Comparison of ENCODE assay signal across 8 cellular contexts in the genomic region with DNA sequence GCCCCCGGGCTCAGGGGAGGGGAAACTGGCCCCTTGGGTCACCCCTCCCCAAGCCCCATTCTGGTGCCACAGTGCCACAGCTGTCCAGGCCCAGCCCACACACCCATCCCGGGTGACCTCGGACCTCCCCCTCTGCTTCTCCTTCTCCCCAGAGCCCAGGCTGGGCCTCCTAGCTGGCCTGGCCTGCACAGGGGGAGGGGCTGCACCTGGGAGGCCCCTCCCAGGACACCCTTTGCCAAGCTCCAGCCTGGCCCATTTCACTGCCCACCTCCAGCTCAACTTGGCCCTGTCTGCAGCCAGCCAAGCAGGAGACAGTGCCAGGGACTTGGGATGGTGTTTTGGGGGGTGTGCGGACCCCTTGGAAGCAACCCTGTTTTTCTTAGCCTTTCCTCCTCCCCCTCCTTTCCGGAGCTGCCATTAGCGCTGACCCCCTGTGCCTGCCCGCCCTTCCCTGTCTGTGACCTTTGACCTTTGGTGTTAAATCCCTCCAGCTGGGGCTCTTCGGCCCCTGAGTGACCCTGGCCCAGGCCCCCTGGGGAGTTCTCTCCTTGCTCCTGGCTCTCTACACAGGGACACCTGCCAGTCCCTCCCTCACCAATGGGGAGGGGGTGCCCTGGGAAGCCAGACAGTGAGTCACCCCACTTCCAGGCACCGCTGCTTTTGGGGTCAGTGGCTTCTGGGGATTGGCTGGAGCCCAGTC. TPM values are rescaled to one million over a fixed set of nuclear protein-coding genes. Genes with fewer than 3 reads are reported as not detected.
DNase-seq lines count a peak whose midpoint lies in the region; ATAC-seq, FAIRE-seq and TF ChIP-seq lines count a peak whose summit lies in the region.

No MANE protein-coding gene starts in this region.

- 0 out of 2 replicates have a peak, but pooled peaks cover 3% of the 10 kb centered on the region for H4K20me1 ChIP-seq in HepG2 (ENCODE audit: insufficient read depth, low read length)

- TF ChIP-seq EP300 in HepG2 (IDR thresholded peaks at IDR 0.05; ENCODE audit: low read depth in 2 of 2, low read length in 2 of 2), result no peak
- no peak for TF ChIP-seq EP300 in HepG2 (CRISPR knock-in tag; IDR thresholded peaks at IDR 0.05; ENCODE audit: borderline replicate concordance)
- TF ChIP-seq EP300 in tibial nerve (IDR thresholded peaks at IDR 0.05), result no peak

- peaks cover 51% of the 10 kb centered on the region for H3K4me1 Mint-ChIP-seq in brain
- peaks cover 12% of the 10 kb centered on the region for H3K4me1 Mint-ChIP-seq in activated CD4-positive, alpha-beta memory T cell treated with anti-CD3 and anti-CD28 coated beads for 36 hours (ENCODE audit: low read depth)

- H3K4me2 ChIP-seq in HepG2 (ENCODE audit: low read depth, low read length), result peak overlapping the region; percentile 71

- POLR2A ChIA-PET in HepG2 (lab: Yijun Ruan, JAX), result interaction anchor here (0.8 to 2.6 kb wide), 7 partner anchors 10 to 64 kb away, joined by 3 to 12 read pairs (median 3); a partner anchor contains a TSS
- POLR2A ChIA-PET in activated CD4-positive, alpha-beta memory T cell treated with anti-CD3 and anti-CD28 coated beads for 36 hours (lab: Charles Lee), result no interaction called here

- no TSS peak for BruUV-seq in HepG2 (replicated peaks; lab: Mats Ljungman, UMichigan)

- TF ChIP-seq POLR2A in HepG2 (IDR thresholded peaks at IDR 0.05; ENCODE audit: insufficient read depth in 1 of 2, low read depth in 2 of 2, low read length in 2 of 2), result no peak
- TF ChIP-seq POLR2A in tibial nerve (IDR thresholded peaks at IDR 0.05), result no peak

- CTCF ChIA-PET in HepG2 (lab: Yijun Ruan, JAX; ENCODE audit: low intra/inter-chr PET ratio, low total read pairs), result no interaction called here
- CTCF ChIA-PET in activated CD4-positive, alpha-beta memory T cell treated with anti-CD3 and anti-CD28 coated beads for 36 hours (lab: Charles Lee), result interaction anchor here (1.1 to 1.3 kb wide), 2 partner anchors 10 kb away, joined by 4 to 5 read pairs; no protein-coding TSS in a partner anchor

- TF ChIP-seq CTCF in brain (conservative IDR thresholded peaks at IDR 0.05) (no peak), HepG2 (CRISPR knock-in tag; IDR thresholded peaks at IDR 0.05) (no peak), tibial nerve (IDR thresholded peaks at IDR 0.05) (no peak), GM13977 (IDR thresholded peaks at IDR 0.05; ENCODE audit: extremely low read depth, insufficient read depth, missing control alignments) (no peak)

- peaks cover 3% of the 10 kb centered on the region for H3K27me3 Mint-ChIP-seq in brain
- H3K27me3 Mint-ChIP-seq in activated CD4-positive, alpha-beta memory T cell treated with anti-CD3 and anti-CD28 coated beads for 36 hours, result peaks cover 13% of the 10 kb centered on the region

- DNase-seq in NCI-H146 (lab: John Stamatoyannopoulos, UW), result peak; percentile 28
- no peak for DNase-seq in NCI-H146 treated with DMSO at 0.1 percent for 48 hours (lab: John Stamatoyannopoulos, UW; ENCODE audit: unreplicated experiment)
- DNase-seq in HepG2 (ENCODE audit: low spot score), result no peak
- DNase-seq in tibial nerve (ENCODE audit: low spot score in 2 of 2), result no peak
- no peak for DNase-seq in activated CD4-positive, alpha-beta memory T cell treated with anti-CD3 and anti-CD28 coated beads for 36 hours
- DNase-seq in GM13977 (ENCODE audit: low spot score), result no peak

- H3K27me3 ChIP-seq in HepG2 (ENCODE audit: control insufficient read depth in 1 of 2, insufficient read depth in 2 of 2, low read length in 2 of 2) (peaks cover 3 to 53% of the 10 kb centered on the region in 2 experiments; a peak in 4 of 5 replicates), tibial nerve (no peaks in the 10 kb centered on the region)

- H3K9ac ChIP-seq in HepG2 (ENCODE audit: insufficient read depth, low read depth, low read length), result no peak overlapping the region

- H3K79me2 ChIP-seq in HepG2 (ENCODE audit: insufficient read depth, low read length), result no peaks in the 10 kb centered on the region

- TF ChIP-seq RAD21 in HepG2 (CRISPR knock-in tag; IDR thresholded peaks at IDR 0.05), result no peak

- in situ Hi-C loops in HepG2 (cut with HindIII; ENCODE audit: extremely low pct_ligation_motif_present, low pct_unique_long_range_greater_than_20kb), result no loop called here
- in situ Hi-C loops in GM13977 (cut with MboI; ENCODE audit: low pct_unique_long_range_greater_than_20kb, low sequenced_read_pairs, unreplicated experiment), result no loop called here

- 13% methylated on average over 8 of the region's 9 CpGs for WGBS in HepG2 (ENCODE audit: low lambda C conversion rate)
- WGBS in tibial nerve, 2 donors, result 14 to 24% methylated on average over 7 to 8 of the region's 9 CpGs

- no peaks in the 10 kb centered on the region for H3K9me3 Mint-ChIP-seq in brain
- H3K9me3 Mint-ChIP-seq in activated CD4-positive, alpha-beta memory T cell treated with anti-CD3 and anti-CD28 coated beads for 36 hours, result no peaks in the 10 kb centered on the region

- ATAC-seq in HepG2, result peak; percentile 1; the same call in 2 of the 3 replicates
- ATAC-seq in activated CD4-positive, CD25-positive, alpha-beta regulatory T cell treated with anti-CD3 and anti-CD28 coated beads, Interleukin-2, amount 50 U/mL, for 24 hours, result no peak

- H3K27ac ChIP-seq in HepG2 (ENCODE audit: extremely low read length, insufficient read depth, low read length) (no peak overlapping the region), tibial nerve (peak overlapping the region; percentile 83 to 96 (median 92))

- peak overlapping the region; percentile 70 to 95 (median 86) for H3K27ac Mint-ChIP-seq in brain
- H3K27ac Mint-ChIP-seq in activated CD4-positive, alpha-beta memory T cell treated with anti-CD3 and anti-CD28 coated beads for 36 hours, result no peak overlapping the region

- intact Hi-C loops in HepG2 (cut with micrococcal nuclease; ENCODE audit: unreplicated experiment), result no loop called here
- intact Hi-C loops in activated CD4-positive, alpha-beta memory T cell treated with anti-CD3 and anti-CD28 coated beads for 36 hours (cut with micrococcal nuclease), result no loop called here

- peak overlapping the region in 1 of 3 experiments; percentile 69; a peak in 2 of 6 replicates for H3K4me3 ChIP-seq in HepG2 (replicated peaks in 1 of 3; ENCODE audit: insufficient read depth in 1 of 3, low read depth in 2 of 3, low read length in 3 of 3)
- H3K4me3 ChIP-seq in tibial nerve, result peak overlapping the region; percentile 48 to 68 (median 58)

- no peak for FAIRE-seq in HepG2 (lab: Jason Lieb, UNC)

- no peaks in the 10 kb centered on the region for H3K36me3 ChIP-seq in HepG2 (replicated peaks in 1 of 2; ENCODE audit: control insufficient read depth in 1 of 2, insufficient read depth in 2 of 2, low read length in 2 of 2)
- H3K36me3 ChIP-seq in tibial nerve, result no peaks in the 10 kb centered on the region

- peak overlapping the region; percentile 83 to 91 (median 85) for H3K4me3 Mint-ChIP-seq in brain
- no peak overlapping the region for H3K4me3 Mint-ChIP-seq in activated CD4-positive, alpha-beta memory T cell treated with anti-CD3 and anti-CD28 coated beads for 36 hours

- H3K36me3 Mint-ChIP-seq in brain, result no peaks in the 10 kb centered on the region
- no peaks in the 10 kb centered on the region for H3K36me3 Mint-ChIP-seq in activated CD4-positive, alpha-beta memory T cell treated with anti-CD3 and anti-CD28 coated beads for 36 hours

- H3K9me3 ChIP-seq in HepG2 (ENCODE audit: low read length), result no peaks in the 10 kb centered on the region
- H3K9me3 ChIP-seq in tibial nerve, result no peaks in the 10 kb centered on the region

- no peak overlapping the region for H2AFZ ChIP-seq in HepG2 (ENCODE audit: low read length)

- H3K4me1 ChIP-seq in HepG2 (ENCODE audit: insufficient read depth, low read length) (peaks cover 83% of the 10 kb centered on the region), tibial nerve (peaks cover 3 to 78% (median 47%) of the 10 kb centered on the region in 4 donors)

RNA-seq across cellular contexts. Expression of a gene that starts 1.8 kb away (rescaled TPM):
- polyA plus RNA-seq in brain (ENCODE audit: insufficient read depth, low read depth, low replicate concordance) (17.2 TPM), HepG2 (2011; rRNA removed) (0.28 and 0.39 TPM in 2 replicates)
- total RNA-seq in HepG2 (2016; rRNA removed; fragmentation: Illumina TruSeq; extraction: Trizol) (0.24 and 0.29 TPM in 2 replicates), tibial nerve (10 to 100 TPM in 3 of 4 donors, 1 to 10 TPM in 1; 9.0 to 11.1 (median 10.8) TPM)
- 1.0 and 1.1 TPM in 2 replicates for total RNA-seq in HepG2 (2016; cell fraction: cytosol; rRNA removed; fragmentation: Illumina TruSeq; extraction: Trizol; ENCODE audit: low read depth)
- 0.18 and 0.30 TPM in 2 replicates for total RNA-seq in HepG2 (2016; cell fraction: insoluble cytoplasmic fraction; rRNA removed; fragmentation: Illumina TruSeq; extraction: Trizol)
- 0.59 and 0.65 TPM in 2 replicates for total RNA-seq in HepG2 (2016; cell fraction: membrane; rRNA removed; fragmentation: Illumina TruSeq; extraction: Trizol)
- 0.34 and 0.63 TPM in 2 replicates for total RNA-seq in HepG2 (2016; cell fraction: nucleus; rRNA removed; fragmentation: Illumina TruSeq; extraction: Trizol)
- 0.17 and 0.18 TPM in 2 replicates for polyA plus RNA-seq in HepG2 (2011; cell fraction: cytosol; rRNA removed)
- 1.1 and 1.3 TPM in 2 replicates for polyA plus RNA-seq in HepG2 (2011; cell fraction: nucleus; rRNA removed)
- polyA plus RNA-seq in HepG2 (2012), result 0.91 and 2.0 TPM in 2 replicates
- polyA plus RNA-seq in HepG2 (2016; cell fraction: cytosol; fragmentation: Illumina TruSeq; extraction: Trizol; ENCODE audit: low read depth), result 0.27 and 0.43 TPM in 2 replicates
- 0.70 and 0.86 TPM in 2 replicates for polyA plus RNA-seq in HepG2 (2016; cell fraction: insoluble cytoplasmic fraction; fragmentation: Illumina TruSeq; extraction: Trizol; ENCODE audit: low read depth)
- polyA plus RNA-seq in HepG2 (2016; cell fraction: membrane; fragmentation: Illumina TruSeq; extraction: Trizol; ENCODE audit: low read depth), result 1.3 and 1.4 TPM in 2 replicates
- polyA plus RNA-seq in HepG2 (2016; cell fraction: nucleus; fragmentation: Illumina TruSeq; extraction: Trizol; ENCODE audit: insufficient read depth, low read depth), result 1.6 and 1.8 TPM in 2 replicates
- 0.44 and 3.2 TPM in 2 replicates for polyA minus RNA-seq in HepG2 (2011; rRNA and poly(A)+ RNA removed; ENCODE audit: low replicate concordance)
- 0.18 and 0.99 TPM in 2 replicates for polyA minus RNA-seq in HepG2 (2011; cell fraction: cytosol; rRNA and poly(A)+ RNA removed)
- polyA minus RNA-seq in HepG2 (2011; cell fraction: nucleus; rRNA and poly(A)+ RNA removed), result 0.25 and 0.52 TPM in 2 replicates
- total RNA-seq in activated CD4-positive, alpha-beta memory T cell treated with anti-CD3 and anti-CD28 coated beads for 36 hours, result under 1 TPM; 0.52 to 0.68 TPM

RNA-seq across cellular contexts. Expression of a gene that starts 33.5 kb away (rescaled TPM):
- polyA plus RNA-seq in brain (ENCODE audit: insufficient read depth, low read depth, low replicate concordance) (64.4 TPM), HepG2 (2011; rRNA removed) (51.5 and 64.5 TPM in 2 replicates)
- total RNA-seq in HepG2 (2016; rRNA removed; fragmentation: Illumina TruSeq; extraction: Trizol) (39.5 and 51.8 TPM in 2 replicates), tibial nerve (10 to 100 TPM; 45.1 to 95.1 (median 60.7) TPM)
- total RNA-seq in HepG2 (2016; cell fraction: cytosol; rRNA removed; fragmentation: Illumina TruSeq; extraction: Trizol; ENCODE audit: low read depth), result 62.7 and 78.9 TPM in 2 replicates
- 44.0 and 55.1 TPM in 2 replicates for total RNA-seq in HepG2 (2016; cell fraction: insoluble cytoplasmic fraction; rRNA removed; fragmentation: Illumina TruSeq; extraction: Trizol)
- 48.0 and 59.1 TPM in 2 replicates for total RNA-seq in HepG2 (2016; cell fraction: membrane; rRNA removed; fragmentation: Illumina TruSeq; extraction: Trizol)
- 21.8 and 30.9 TPM in 2 replicates for total RNA-seq in HepG2 (2016; cell fraction: nucleus; rRNA removed; fragmentation: Illumina TruSeq; extraction: Trizol)
- polyA plus RNA-seq in HepG2 (2011; cell fraction: cytosol; rRNA removed), result 79.1 and 106 TPM in 2 replicates
- polyA plus RNA-seq in HepG2 (2011; cell fraction: nucleus; rRNA removed), result 59.7 and 63.8 TPM in 2 replicates
- 28.9 and 43.2 TPM in 2 replicates for polyA plus RNA-seq in HepG2 (2012)
- polyA plus RNA-seq in HepG2 (2016; cell fraction: cytosol; fragmentation: Illumina TruSeq; extraction: Trizol; ENCODE audit: low read depth), result 51.5 and 69.1 TPM in 2 replicates
- 31.2 and 31.7 TPM in 2 replicates for polyA plus RNA-seq in HepG2 (2016; cell fraction: insoluble cytoplasmic fraction; fragmentation: Illumina TruSeq; extraction: Trizol; ENCODE audit: low read depth)
- 35.5 and 47.0 TPM in 2 replicates for polyA plus RNA-seq in HepG2 (2016; cell fraction: membrane; fragmentation: Illumina TruSeq; extraction: Trizol; ENCODE audit: low read depth)
- 70.3 and 85.7 TPM in 2 replicates for polyA plus RNA-seq in HepG2 (2016; cell fraction: nucleus; fragmentation: Illumina TruSeq; extraction: Trizol; ENCODE audit: insufficient read depth, low read depth)
- polyA minus RNA-seq in HepG2 (2011; rRNA and poly(A)+ RNA removed; ENCODE audit: low replicate concordance), result 22.9 and 24.5 TPM in 2 replicates
- 13.2 and 17.4 TPM in 2 replicates for polyA minus RNA-seq in HepG2 (2011; cell fraction: cytosol; rRNA and poly(A)+ RNA removed)
- 12.3 and 12.9 TPM in 2 replicates for polyA minus RNA-seq in HepG2 (2011; cell fraction: nucleus; rRNA and poly(A)+ RNA removed)
- total RNA-seq in activated CD4-positive, alpha-beta memory T cell treated with anti-CD3 and anti-CD28 coated beads for 36 hours, result 10 to 100 TPM; 52.8 to 63.4 TPM

RNA-seq across cellular contexts. Expression of a gene that starts 44.8 kb away (rescaled TPM):
- polyA plus RNA-seq in brain (ENCODE audit: insufficient read depth, low read depth, low replicate concordance), result 12.2 TPM
- 10.4 and 12.2 TPM in 2 replicates for total RNA-seq in HepG2 (2016; rRNA removed; fragmentation: Illumina TruSeq; extraction: Trizol)
- total RNA-seq in HepG2 (2016; cell fraction: cytosol; rRNA removed; fragmentation: Illumina TruSeq; extraction: Trizol; ENCODE audit: low read depth), result 22.0 and 26.0 TPM in 2 replicates
- total RNA-seq in HepG2 (2016; cell fraction: insoluble cytoplasmic fraction; rRNA removed; fragmentation: Illumina TruSeq; extraction: Trizol), result 8.6 and 13.4 TPM in 2 replicates
- 16.4 and 17.5 TPM in 2 replicates for total RNA-seq in HepG2 (2016; cell fraction: membrane; rRNA removed; fragmentation: Illumina TruSeq; extraction: Trizol)
- 6.4 and 7.5 TPM in 2 replicates for total RNA-seq in HepG2 (2016; cell fraction: nucleus; rRNA removed; fragmentation: Illumina TruSeq; extraction: Trizol)
- 13.0 and 15.6 TPM in 2 replicates for polyA plus RNA-seq in HepG2 (2011; rRNA removed)
- 4.7 and 8.9 TPM in 2 replicates for polyA plus RNA-seq in HepG2 (2011; cell fraction: cytosol; rRNA removed)
- polyA plus RNA-seq in HepG2 (2011; cell fraction: nucleus; rRNA removed), result 12.3 and 16.1 TPM in 2 replicates
- polyA plus RNA-seq in HepG2 (2012), result 9.9 and 12.9 TPM in 2 replicates
- polyA plus RNA-seq in HepG2 (2016; cell fraction: cytosol; fragmentation: Illumina TruSeq; extraction: Trizol; ENCODE audit: low read depth), result 4.9 and 5.3 TPM in 2 replicates
- 13.4 and 17.4 TPM in 2 replicates for polyA plus RNA-seq in HepG2 (2016; cell fraction: insoluble cytoplasmic fraction; fragmentation: Illumina TruSeq; extraction: Trizol; ENCODE audit: low read depth)
- polyA plus RNA-seq in HepG2 (2016; cell fraction: membrane; fragmentation: Illumina TruSeq; extraction: Trizol; ENCODE audit: low read depth), result 7.5 and 7.9 TPM in 2 replicates
- 20.3 and 24.4 TPM in 2 replicates for polyA plus RNA-seq in HepG2 (2016; cell fraction: nucleus; fragmentation: Illumina TruSeq; extraction: Trizol; ENCODE audit: insufficient read depth, low read depth)
- polyA minus RNA-seq in HepG2 (2011; rRNA and poly(A)+ RNA removed; ENCODE audit: low replicate concordance), result 36.2 and 88.6 TPM in 2 replicates
- polyA minus RNA-seq in HepG2 (2011; cell fraction: cytosol; rRNA and poly(A)+ RNA removed), result 18.4 and 24.2 TPM in 2 replicates
- polyA minus RNA-seq in HepG2 (2011; cell fraction: nucleus; rRNA and poly(A)+ RNA removed), result 6.2 and 8.5 TPM in 2 replicates
- total RNA-seq in tibial nerve, result 10 to 100 TPM in 2 of 4 donors, 1 to 10 TPM in 2; 6.9 to 16.8 (median 11.7) TPM
- 10 to 100 TPM; 24.5 to 24.7 TPM for total RNA-seq in activated CD4-positive, alpha-beta memory T cell treated with anti-CD3 and anti-CD28 coated beads for 36 hours

RNA-seq across cellular contexts. Expression of a gene that starts 54.0 kb away (rescaled TPM):
- polyA plus RNA-seq in brain (ENCODE audit: insufficient read depth, low read depth, low replicate concordance) (5.0 TPM), HepG2 (2011; rRNA removed) (8.4 and 15.5 TPM in 2 replicates)
- total RNA-seq in HepG2 (2016; rRNA removed; fragmentation: Illumina TruSeq; extraction: Trizol) (6.9 and 18.2 TPM in 2 replicates), tibial nerve (10 to 100 TPM; 31.0 to 58.1 (median 32.9) TPM)
- 2.8 and 3.3 TPM in 2 replicates for total RNA-seq in HepG2 (2016; cell fraction: cytosol; rRNA removed; fragmentation: Illumina TruSeq; extraction: Trizol; ENCODE audit: low read depth)
- 5.9 and 17.8 TPM in 2 replicates for total RNA-seq in HepG2 (2016; cell fraction: insoluble cytoplasmic fraction; rRNA removed; fragmentation: Illumina TruSeq; extraction: Trizol)
- total RNA-seq in HepG2 (2016; cell fraction: membrane; rRNA removed; fragmentation: Illumina TruSeq; extraction: Trizol), result 5.8 and 6.6 TPM in 2 replicates
- total RNA-seq in HepG2 (2016; cell fraction: nucleus; rRNA removed; fragmentation: Illumina TruSeq; extraction: Trizol), result 22.5 and 25.6 TPM in 2 replicates
- polyA plus RNA-seq in HepG2 (2011; cell fraction: cytosol; rRNA removed), result 9.0 and 15.7 TPM in 2 replicates
- 47.1 and 58.1 TPM in 2 replicates for polyA plus RNA-seq in HepG2 (2011; cell fraction: nucleus; rRNA removed)
- 9.8 and 16.9 TPM in 2 replicates for polyA plus RNA-seq in HepG2 (2012)
- polyA plus RNA-seq in HepG2 (2016; cell fraction: cytosol; fragmentation: Illumina TruSeq; extraction: Trizol; ENCODE audit: low read depth), result 2.3 and 2.6 TPM in 2 replicates
- 7.7 and 10.2 TPM in 2 replicates for polyA plus RNA-seq in HepG2 (2016; cell fraction: insoluble cytoplasmic fraction; fragmentation: Illumina TruSeq; extraction: Trizol; ENCODE audit: low read depth)
- polyA plus RNA-seq in HepG2 (2016; cell fraction: membrane; fragmentation: Illumina TruSeq; extraction: Trizol; ENCODE audit: low read depth), result 3.1 and 4.1 TPM in 2 replicates
- polyA plus RNA-seq in HepG2 (2016; cell fraction: nucleus; fragmentation: Illumina TruSeq; extraction: Trizol; ENCODE audit: insufficient read depth, low read depth), result 40.8 and 43.4 TPM in 2 replicates
- 1.2 and 47.2 TPM in 2 replicates for polyA minus RNA-seq in HepG2 (2011; rRNA and poly(A)+ RNA removed; ENCODE audit: low replicate concordance)
- polyA minus RNA-seq in HepG2 (2011; cell fraction: cytosol; rRNA and poly(A)+ RNA removed), result 18.8 and 21.5 TPM in 2 replicates
- polyA minus RNA-seq in HepG2 (2011; cell fraction: nucleus; rRNA and poly(A)+ RNA removed), result 32.1 and 35.9 TPM in 2 replicates
- total RNA-seq in activated CD4-positive, alpha-beta memory T cell treated with anti-CD3 and anti-CD28 coated beads for 36 hours, result under 1 TPM in 1 of 2 experiments, not detected in 1; 0.07 TPM
